Comparison of ENCODE assay signal across 16 cellular contexts in the genomic region with DNA sequence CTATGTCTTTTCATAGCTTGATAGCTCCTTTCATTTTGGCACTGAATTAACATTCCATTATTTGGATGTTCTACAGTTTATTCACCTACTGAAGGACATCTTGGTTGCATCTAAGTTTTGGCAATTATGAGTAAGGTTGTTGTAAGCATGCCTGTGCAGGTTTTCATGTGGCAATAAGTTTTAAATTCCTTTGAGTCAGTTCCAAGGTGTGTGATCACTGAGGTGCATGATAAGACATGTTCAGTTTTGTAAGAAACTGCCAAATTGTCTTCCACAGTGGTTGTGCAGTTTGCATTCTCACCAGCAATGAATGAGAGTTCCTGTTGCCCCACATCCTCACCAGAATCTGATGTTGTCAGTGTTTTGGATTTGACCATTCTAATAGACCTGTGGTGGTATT. TPM values are rescaled to one million over a fixed set of nuclear protein-coding genes. Genes with fewer than 3 reads are reported as not detected.
DNase-seq lines count a peak whose midpoint lies in the region; ATAC-seq and TF ChIP-seq lines count a peak whose summit lies in the region.
"Had no signal": no experiment of that assay in that cellular context is flagged by ENCODE, and none has a peak within 500 bp of the region (broad histone marks: within the 10 kb centered on the region; RNA-seq: fewer than 3 reads in every experiment).

No MANE protein-coding gene starts in this region.

- intact Hi-C loops in MCF 10A (cut with micrococcal nuclease): loop anchor here (2.0 kb wide), 1 partner anchor 40 kb away; no protein-coding TSS in a partner anchor

- H3K9me3 ChIP-seq in suprapubic skin: no peaks in the 10 kb centered on the region

- peaks cover 8% of the 10 kb centered on the region for H3K9me3 Mint-ChIP-seq in MCF 10A (ENCODE audit: unreplicated experiment)
- H3K9me3 Mint-ChIP-seq: CD8-positive, alpha-beta memory T cell; H9 had no signal

- H3K27me3 ChIP-seq in foreskin keratinocyte: no peaks in the 10 kb centered on the region
- no peaks in the 10 kb centered on the region for H3K27me3 ChIP-seq in suprapubic skin

- TF ChIP-seq CTCF in MCF 10A (IDR thresholded peaks at IDR 0.05; ENCODE audit: unreplicated experiment) (no peak), foreskin keratinocyte (conservative IDR thresholded peaks at IDR 0.05) (peak; percentile 39), suprapubic skin (IDR thresholded peaks at IDR 0.05) (no peak)

- DNase-seq in HPDE6-E6E7 (ENCODE audit: extremely low spot score) (peak; percentile 49), MCF 10A (ENCODE audit: unreplicated experiment) (peak; percentile 94), foreskin keratinocyte (peak; percentile 99 to 100), suprapubic skin (ENCODE audit: low spot score in 2 of 2) (no peak), KBM-7 (no peak)
- no peak for DNase-seq in stimulated activated CD4-positive, alpha-beta T cell treated with anti-CD3 and anti-CD28 coated beads, Interleukin-4, amount 100 ng/mL, for 24 hours
- DNase-seq: C1 segment of cervical spinal cord; CD8-positive, alpha-beta memory T cell; H9; NCI-H1105 treated with DMSO at 0.1 percent for 48 hours; NCI-H1694 treated with DMSO at 0.1 percent for 48 hours; NCI-H510A; NCI-H748 treated with DMSO at 0.1 percent for 48 hours; SIG-M5 had no signal

- peaks cover 32% of the 10 kb centered on the region for H3K4me1 Mint-ChIP-seq in MCF 10A (ENCODE audit: insufficient read depth, unreplicated experiment)
- H3K4me1 Mint-ChIP-seq: CD8-positive, alpha-beta memory T cell had no signal

- POLR2A ChIA-PET in MCF 10A (lab: Yijun Ruan, JAX): interaction anchor here (0.6 to 2.5 kb wide), 9 partner anchors 11 to 1224 kb away, joined by 3 to 26 read pairs (median 4); partner anchors contain the start of gene XDH

- BruUV-seq in MCF 10A (replicated peaks; lab: Mats Ljungman, UMichigan): no TSS peak

- CTCF ChIA-PET in MCF 10A (lab: Yijun Ruan, JAX): interaction anchor here (0.7 to 3.7 kb wide), 3 partner anchors 24 to 340 kb away, joined by 3 to 16 read pairs (median 3); partner anchors contain the start of gene XDH

- H3K27ac ChIP-seq in foreskin keratinocyte (peak overlapping the region; percentile 88), suprapubic skin (peak overlapping the region; percentile 54)

- peaks cover 35% of the 10 kb centered on the region for H3K4me1 ChIP-seq in foreskin keratinocyte
- H3K4me1 ChIP-seq in suprapubic skin: peaks cover 13% of the 10 kb centered on the region

- no peak overlapping the region for H3K4me3 ChIP-seq in suprapubic skin

- TF ChIP-seq EP300 in suprapubic skin (IDR thresholded peaks at IDR 0.05): no peak

- H3K4me3 Mint-ChIP-seq in MCF 10A (ENCODE audit: unreplicated experiment): peak overlapping the region; percentile 4
- H3K4me3 Mint-ChIP-seq: CD8-positive, alpha-beta memory T cell; H9 had no signal

- TF ChIP-seq POLR2A in suprapubic skin (IDR thresholded peaks at IDR 0.05): no peak

- no peaks in the 10 kb centered on the region for H3K27me3 Mint-ChIP-seq in MCF 10A (ENCODE audit: insufficient read depth, unreplicated experiment)

- no peaks in the 10 kb centered on the region for H3K36me3 ChIP-seq in suprapubic skin

- in situ Hi-C loops in KBM-7 (cut with MboI; ENCODE audit: low pct_unique_long_range_greater_than_20kb, low sequenced_read_pairs): no loop called here

- peak overlapping the region; percentile 82 for H3K27ac Mint-ChIP-seq in MCF 10A (ENCODE audit: low read depth, unreplicated experiment)
- H3K27ac Mint-ChIP-seq: CD8-positive, alpha-beta memory T cell; H9 had no signal

- peaks cover 23% of the 10 kb centered on the region for H3K36me3 Mint-ChIP-seq in MCF 10A (ENCODE audit: insufficient read depth, unreplicated experiment)
- H3K36me3 Mint-ChIP-seq: CD8-positive, alpha-beta memory T cell had no signal

- peak; percentile 92 for ATAC-seq in foreskin keratinocyte
- no peak for ATAC-seq in HG02870 (IDR thresholded peaks at IDR 0.05; ENCODE audit: unreplicated experiment)

RNA-seq across cellular contexts. Expression of gene XDH, which starts 24.2 kb away (rescaled TPM):
- 29.3 and 47.5 TPM in 2 replicates for total RNA-seq in MCF 10A (2022)
- total RNA-seq in foreskin keratinocyte: 19.3 and 23.6 TPM in 2 replicates
- 6.6 and 7.7 TPM in 2 replicates for polyA plus RNA-seq in foreskin keratinocyte
- 1 to 10 TPM in 3 of 4 donors, under 1 TPM in 1; 0.76 to 2.1 (median 1.5) TPM for total RNA-seq in suprapubic skin
- total RNA-seq: CD8-positive, alpha-beta memory T cell; OCI-LY7 had no signal
- polyA plus RNA-seq: CD8-positive, alpha-beta memory T cell had no signal

Comparison
In these comparisons a context has a peak if more than half of its experiments do, and no peak if none do; other contexts are left out.
1. DNase-seq: peak in HPDE6-E6E7 (single experiment), MCF 10A (single experiment) and foreskin keratinocyte (2 of 2); none in suprapubic skin (0 of 2), KBM-7 (single experiment) and stimulated activated CD4-positive, alpha-beta T cell treated with anti-CD3 and anti-CD28 coated beads, Interleukin-4, amount 100 ng/mL, for 24 hours (single experiment).